ENCODE assay signal across 17 cellular contexts in the genomic region with DNA sequence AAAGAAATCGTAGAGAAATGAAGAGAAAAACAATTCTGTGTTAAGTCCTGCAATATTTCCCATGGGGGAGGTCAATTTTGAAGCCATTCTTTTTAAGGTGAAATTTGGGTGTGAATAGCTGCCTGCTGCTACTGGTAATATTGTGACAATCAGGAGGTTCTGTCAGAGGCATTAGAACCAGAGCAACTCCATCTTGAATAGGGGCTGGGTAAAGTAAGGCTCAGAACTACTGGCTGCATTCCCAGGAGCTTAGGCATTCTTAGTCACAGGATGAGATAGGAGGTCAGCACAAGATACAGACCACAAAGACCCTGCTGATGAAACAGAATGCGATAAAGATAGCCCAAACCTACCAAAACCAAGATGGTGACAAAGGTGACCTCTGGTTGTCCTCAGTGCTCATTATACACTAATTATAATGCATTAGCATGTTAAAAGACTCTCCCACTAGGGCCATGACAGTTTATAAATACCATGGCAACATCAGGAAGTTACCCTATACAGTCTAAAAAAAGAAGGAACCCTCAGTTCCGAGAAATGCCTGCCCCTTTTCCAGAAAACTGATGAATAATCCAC. TPM values are rescaled to one million over a fixed set of nuclear protein-coding genes. Genes with fewer than 3 reads are reported as not detected.
DNase-seq lines count a peak whose midpoint lies in the region; ATAC-seq, FAIRE-seq and TF ChIP-seq lines count a peak whose summit lies in the region.
"Had no signal": no experiment of that assay in that cellular context is flagged by ENCODE, and none has a peak within 500 bp of the region (broad histone marks: within the 10 kb centered on the region; RNA-seq: fewer than 3 reads in every experiment).

No MANE protein-coding gene starts in this region.

- FAIRE-seq in HTR-8/SVneo (lab: Jason Lieb, UNC), result peak; percentile 94
- FAIRE-seq in urothelium cell line (lab: Jason Lieb, UNC), result peak; percentile 86
- FAIRE-seq: endometrium, GM12878 had no signal

- no peak overlapping the region for H3K4me3 ChIP-seq in epithelial cell of esophagus (ENCODE audit: low read length)
- H3K4me3 ChIP-seq: GM12878, PC-9, spleen had no signal

- DNase-seq in HTR-8/SVneo (ENCODE audit: insufficient read length, low spot score) (no peak), epithelial cell of esophagus (ENCODE audit: low read depth) (peak; percentile 17), urothelium cell line (ENCODE audit: low spot score) (no peak), HT-29 (ENCODE audit: low spot score) (no peak), DMS153 treated with DMSO at 0.1 percent for 48 hours (lab: John Stamatoyannopoulos, UW; ENCODE audit: unreplicated experiment) (no peak)
- DNase-seq in effector CD8-positive, alpha-beta T cell (lab: John Stamatoyannopoulos, UW), result no peak
- DNase-seq: activated CD4-positive, alpha-beta T cell treated with anti-CD3 and anti-CD28 coated beads for 36 hours; kidney glomerular epithelial cell; NCI-H1930; NCI-H524; PC-9; spleen; stimulated activated naive CD8-positive, alpha-beta T cell treated with anti-CD3 and anti-CD28 coated beads, Interleukin-15, amount 100 ng/mL, for 72 hours; T-cell had no signal

- no peak for TF ChIP-seq CTCF in epithelial cell of esophagus (IDR thresholded peaks at IDR 0.05; ENCODE audit: insufficient read depth, low read depth, low read length, missing control alignments)

- ATAC-seq in SK-N-SH treated with all-trans-retinoic acid at 6 μM for 48 hours, result no peak; the same call in 2 of the 3 replicates
- ATAC-seq: activated CD4-positive, alpha-beta T cell treated with anti-CD3 and anti-CD28 coated beads for 36 hours; GM12878; stimulated activated naive CD8-positive, alpha-beta T cell treated with anti-CD3 and anti-CD28 coated beads, Interleukin-15, amount 100 ng/mL, for 72 hours; T-cell had no signal

TF ChIP-seq in SK-N-SH treated with all-trans-retinoic acid at 6 μM for 48 hours, 23 proteins besides CTCF, POLR2A, EP300 and RAD21:
- no peak for TF ChIP-seq PPARA (CRISPR knock-in tag; IDR thresholded peaks at IDR 0.05; ENCODE audit: borderline replicate concordance)
- TF ChIP-seq CSDC2 (CRISPR knock-in tag; IDR thresholded peaks at IDR 0.05), result peak; percentile 97
- peak; percentile 56; the same call in 1 of the 2 replicates for TF ChIP-seq TOX (CRISPR knock-in tag; IDR thresholded peaks at IDR 0.05; ENCODE audit: borderline replicate concordance)
- 0 out of 2 replicates have a peak, but pooled peaks have one; percentile 50 for TF ChIP-seq ZNF8 (CRISPR knock-in tag; IDR thresholded peaks at IDR 0.05)
- TF ChIP-seq ARNTL (CRISPR knock-in tag; IDR thresholded peaks at IDR 0.05; ENCODE audit: borderline replicate concordance, low read depth), result no peak
- TF ChIP-seq ZFP3 (CRISPR knock-in tag; IDR thresholded peaks at IDR 0.05), result peak; percentile 92
- TF ChIP-seq ZC3H10 (CRISPR knock-in tag; IDR thresholded peaks at IDR 0.05), result peak; percentile 74; the same call in 1 of the 2 replicates
- TF ChIP-seq BACH2 (CRISPR knock-in tag; IDR thresholded peaks at IDR 0.05; ENCODE audit: borderline replicate concordance), result no peak
- peak; percentile 81 for TF ChIP-seq ISL1 (CRISPR knock-in tag; IDR thresholded peaks at IDR 0.05)
- no peak for TF ChIP-seq ZFP30 (CRISPR knock-in tag; IDR thresholded peaks at IDR 0.05)
- TF ChIP-seq SNAI2 (CRISPR knock-in tag; IDR thresholded peaks at IDR 0.05), result peak; percentile 73; the same call in 1 of the 2 replicates
- peak; percentile 98 for TF ChIP-seq OSR1 (CRISPR knock-in tag; IDR thresholded peaks at IDR 0.05)
- TF ChIP-seq, protein P1, sequence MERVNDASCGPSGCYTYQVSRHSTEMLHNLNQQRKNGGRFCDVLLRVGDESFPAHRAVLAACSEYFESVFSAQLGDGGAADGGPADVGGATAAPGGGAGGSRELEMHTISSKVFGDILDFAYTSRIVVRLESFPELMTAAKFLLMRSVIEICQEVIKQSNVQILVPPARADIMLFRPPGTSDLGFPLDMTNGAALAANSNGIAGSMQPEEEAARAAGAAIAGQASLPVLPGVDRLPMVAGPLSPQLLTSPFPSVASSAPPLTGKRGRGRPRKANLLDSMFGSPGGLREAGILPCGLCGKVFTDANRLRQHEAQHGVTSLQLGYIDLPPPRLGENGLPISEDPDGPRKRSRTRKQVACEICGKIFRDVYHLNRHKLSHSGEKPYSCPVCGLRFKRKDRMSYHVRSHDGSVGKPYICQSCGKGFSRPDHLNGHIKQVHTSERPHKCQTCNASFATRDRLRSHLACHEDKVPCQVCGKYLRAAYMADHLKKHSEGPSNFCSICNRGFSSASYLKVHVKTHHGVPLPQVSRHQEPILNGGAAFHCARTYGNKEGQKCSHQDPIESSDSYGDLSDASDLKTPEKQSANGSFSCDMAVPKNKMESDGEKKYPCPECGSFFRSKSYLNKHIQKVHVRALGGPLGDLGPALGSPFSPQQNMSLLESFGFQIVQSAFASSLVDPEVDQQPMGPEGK (CRISPR knock-in tag; IDR thresholded peaks at IDR 0.05; ENCODE audit: borderline replicate concordance), result peak; percentile 67; the same call in 1 of the 2 replicates
- no peak for TF ChIP-seq TCF4 (CRISPR knock-in tag; IDR thresholded peaks at IDR 0.05; ENCODE audit: borderline replicate concordance)

RNA-seq across cellular contexts. Expression of a gene that starts 24.8 kb away (rescaled TPM):
- total RNA-seq in HT-29 (2014; rRNA removed; shearing (Covaris generic)), result 38.5 and 46.8 TPM in 2 replicates
